In the genomic region with DNA sequence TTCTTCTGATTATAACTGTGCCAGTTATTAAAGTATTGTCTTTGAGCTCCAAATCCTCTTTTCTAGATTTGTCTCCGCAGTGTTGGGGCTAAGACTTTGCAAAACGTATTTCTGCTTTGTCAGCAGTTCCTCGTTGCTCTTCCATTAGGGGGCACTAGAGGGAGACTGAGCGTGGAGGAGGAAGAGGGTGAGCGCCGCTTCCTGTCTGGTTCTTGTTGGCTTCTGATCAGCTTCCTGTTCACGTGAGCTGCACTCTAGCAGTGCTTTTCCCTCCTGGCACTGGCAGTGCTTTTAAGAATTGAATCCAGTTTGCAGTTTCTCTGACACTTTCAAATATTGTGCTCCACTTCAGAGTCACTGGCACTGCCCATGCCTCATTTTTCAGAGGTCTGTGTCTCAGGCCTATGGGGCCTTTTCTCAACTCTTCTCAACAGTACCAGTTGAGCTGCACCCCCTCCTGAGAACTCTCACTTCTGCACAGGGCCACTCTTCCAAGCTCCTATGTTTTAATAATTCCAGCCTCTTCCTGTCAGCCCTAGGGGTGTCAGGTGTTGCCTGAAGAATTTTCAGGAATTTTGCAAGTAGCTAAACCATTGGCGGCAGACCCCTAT, we compare ENCODE assay signal across 8 cellular contexts. TPM values are rescaled to one million over a fixed set of nuclear protein-coding genes. Genes with fewer than 3 reads are reported as not detected.
DNase-seq lines count a peak whose midpoint lies in the region; TF ChIP-seq lines count a peak whose summit lies in the region.

No MANE protein-coding gene starts in this region.

- WGBS in esophagus squamous epithelium, 2 donors, result 45 to 58% methylated on average over 7 to 8 of the region's 8 CpGs

- peak; percentile 1 to 3 for DNase-seq in activated CD4-positive, alpha-beta T cell treated with anti-CD3 and anti-CD28 coated beads for 24 hours (ENCODE audit: low read depth in 2 of 2)
- no peak for DNase-seq in activated CD4-positive, alpha-beta T cell treated with anti-CD3 and anti-CD28 coated beads for 1 hour
- peak; percentile 43 for DNase-seq in HT-29 (ENCODE audit: low spot score)
- DNase-seq in T-helper 9 cell, result peak; percentile 10
- DNase-seq in esophagus squamous epithelium (lab: John Stamatoyannopoulos, UW), result no peak
- peak; percentile 8 to 17 (median 10) for DNase-seq in stimulated activated CD4-positive, alpha-beta T cell treated with anti-CD3 and anti-CD28 coated beads, Interleukin-12 subunit alpha, Interleukin-12 subunit beta, amount 100 ng/mL, for 48 hours (ENCODE audit: low read depth in 2 of 3, low spot score in 1 of 3)
- DNase-seq in NCI-H2227 treated with DMSO at 0.1 percent for 48 hours (lab: John Stamatoyannopoulos, UW), result no peak
- DNase-seq in retina, result no peak

- TF ChIP-seq POLR2A in esophagus squamous epithelium (IDR thresholded peaks at IDR 0.05), result no peak

- H3K36me3 ChIP-seq in esophagus squamous epithelium, result no peaks in the 10 kb centered on the region

- H3K4me1 ChIP-seq in esophagus squamous epithelium, result no peaks in the 10 kb centered on the region

- peak in 5 of 6 experiments; percentile 21 to 61 (median 25) for TF ChIP-seq CTCF in esophagus squamous epithelium (IDR thresholded peaks at IDR 0.05)

- no peak overlapping the region for H3K4me3 ChIP-seq in esophagus squamous epithelium

- no peaks in the 10 kb centered on the region for H3K27me3 ChIP-seq in esophagus squamous epithelium

- intact Hi-C loops in esophagus squamous epithelium (cut with DNase I), result no loop called here

- H3K27ac ChIP-seq in esophagus squamous epithelium, result no peak overlapping the region

- H3K9me3 ChIP-seq in esophagus squamous epithelium, result no peaks in the 10 kb centered on the region

RNA-seq across cellular contexts. Expression of a gene that starts 54.4 kb away (rescaled TPM):
- total RNA-seq in HT-29 (2014; rRNA removed; shearing (Covaris generic)), result 7.4 and 7.5 TPM in 2 replicates
- total RNA-seq in esophagus squamous epithelium, result 10 to 100 TPM in 1 of 4 donors, 1 to 10 TPM in 3; 6.1 to 17.5 (median 8.2) TPM

Comparison
In these comparisons a context has a peak if more than half of its experiments do, and no peak if none do; other contexts are left out.
1. DNase-seq: peak in activated CD4-positive, alpha-beta T cell treated with anti-CD3 and anti-CD28 coated beads for 24 hours (2 of 2), HT-29 (single experiment), T-helper 9 cell (single experiment) and stimulated activated CD4-positive, alpha-beta T cell treated with anti-CD3 and anti-CD28 coated beads, Interleukin-12 subunit alpha, Interleukin-12 subunit beta, amount 100 ng/mL, for 48 hours (3 of 3); none in activated CD4-positive, alpha-beta T cell treated with anti-CD3 and anti-CD28 coated beads for 1 hour (single experiment), esophagus squamous epithelium (single experiment), NCI-H2227 treated with DMSO at 0.1 percent for 48 hours (single experiment) and retina (single experiment).